ENCODE assay signal across 17 cellular contexts in genomic region chr6:144315981-144316865, GRCh38. TPM values are rescaled to one million over a fixed set of nuclear protein-coding genes. Genes with fewer than 3 reads are reported as not detected.
A peak's percentile ranks its signal among the peaks of the same experiment; 100 is the strongest.
DNase-seq lines count a peak whose midpoint lies in the region; ATAC-seq, FAIRE-seq and TF ChIP-seq lines count a peak whose summit lies in the region.
"Had no signal": no experiment of that assay in that cellular context is flagged by ENCODE, and none has a peak within 500 bp of the region (broad histone marks: within the 10 kb centered on the region; RNA-seq: fewer than 3 reads in every experiment).

No MANE protein-coding gene starts in this region.

- no peak for TF ChIP-seq CTCF in natural killer cell (IDR thresholded peaks at IDR 0.05)
- no peak for TF ChIP-seq CTCF in endothelial cell of umbilical vein (IDR thresholded peaks at IDR 0.05; ENCODE audit: extremely low read depth in 1 of 2, insufficient read depth in 1 of 2, low read depth in 1 of 2, low read length in 2 of 2)
- TF ChIP-seq CTCF in activated CD8-positive, alpha-beta T cell treated with anti-CD3 and anti-CD28 coated beads for 36 hours (IDR thresholded peaks at IDR 0.05) = no peak
- no peak for TF ChIP-seq CTCF in PC-3 (conservative IDR thresholded peaks at IDR 0.05; ENCODE audit: low read depth, low read length)

- DNase-seq in natural killer cell (no peak), endothelial cell of umbilical vein (ENCODE audit: low read depth, low spot score) (peak; percentile 31), AML-193 (lab: John Stamatoyannopoulos, UW) (no peak), PC-3 (no peak)
- no peak for DNase-seq in natural killer cell treated with Interleukin-12 subunit alpha and Interleukin-12 subunit beta and Interleukin-15 and Interleukin-18, amount 100 ng/mL, for 72 hours (ENCODE audit: low spot score)
- no peak for DNase-seq in activated CD8-positive, alpha-beta T cell treated with anti-CD3 and anti-CD28 coated beads for 36 hours
- DNase-seq: activated CD8-positive, alpha-beta T cell treated with anti-CD3 and anti-CD28 coated beads, Interleukin-2, amount 10 ng/mL, durations not matched to agents 7 days and 5 days; activated naive CD4-positive, alpha-beta T cell treated with Interleukin-2 at 50 U/mL for 16 hours; central memory CD4-positive, alpha-beta T cell; DMS153; hippocampal formation; NCI-H1105 treated with DMSO at 0.1 percent for 48 hours; NCI-H446 treated with DMSO at 0.1 percent for 48 hours had no signal

- H3K79me2 ChIP-seq in endothelial cell of umbilical vein (ENCODE audit: control insufficient read depth, insufficient read depth, low read length) = peaks cover 26% of the 10 kb centered on the region
- peaks cover 26% of the 10 kb centered on the region; the same call in 1 of the 2 replicates for H3K79me2 ChIP-seq in PC-3 (ENCODE audit: low read length)

- H3K36me3 ChIP-seq in endothelial cell of umbilical vein (ENCODE audit: control insufficient read depth in 2 of 2, extremely low read depth in 1 of 2, insufficient read depth in 2 of 2, low read length in 2 of 2) = no peaks in the 10 kb centered on the region
- no peaks in the 10 kb centered on the region for H3K36me3 ChIP-seq in PC-3 (ENCODE audit: low read depth, low read length)

- H3K27me3 ChIP-seq in endothelial cell of umbilical vein (ENCODE audit: control insufficient read depth in 2 of 2, insufficient read depth in 2 of 2, low read length in 2 of 2) = no peaks in the 10 kb centered on the region
- H3K27me3 ChIP-seq in PC-3 (ENCODE audit: low read length) = no peaks in the 10 kb centered on the region

- no peak for ATAC-seq in natural killer cell
- ATAC-seq in natural killer cell treated with Interleukin-12 subunit alpha and Interleukin-12 subunit beta and Interleukin-15 and Interleukin-18, amount 100 ng/mL, for 72 hours = no peak
- ATAC-seq in HG03064 (IDR thresholded peaks at IDR 0.05; ENCODE audit: low read depth, unreplicated experiment) = peak; percentile 41
- ATAC-seq in HG03469 (IDR thresholded peaks at IDR 0.05; ENCODE audit: unreplicated experiment) = no peak
- ATAC-seq in activated CD8-positive, alpha-beta T cell treated with anti-CD3 and anti-CD28 coated beads for 36 hours = no peak
- no peak for ATAC-seq in PC-3
- ATAC-seq: activated CD8-positive, alpha-beta T cell treated with anti-CD3 and anti-CD28 coated beads, Interleukin-2, amount 10 ng/mL, durations not matched to agents 7 days and 5 days had no signal

- POLR2A ChIA-PET in endothelial cell of umbilical vein (lab: Charles Lee) (no interaction called here), PC-3 (lab: Charles Lee; ENCODE audit: unreplicated experiment) (no interaction called here)
- POLR2A ChIA-PET in activated CD8-positive, alpha-beta T cell treated with anti-CD3 and anti-CD28 coated beads for 36 hours (lab: Charles Lee) = no interaction called here

- no peak overlapping the region for H2AFZ ChIP-seq in endothelial cell of umbilical vein (ENCODE audit: low read depth, low read length)
- H2AFZ ChIP-seq in PC-3 (ENCODE audit: low read length) = no peak overlapping the region

- H3K4me2 ChIP-seq in endothelial cell of umbilical vein (ENCODE audit: insufficient read depth, low read length) (peak overlapping the region; percentile 66), PC-3 (ENCODE audit: low read length) (no peak overlapping the region)

- no peak overlapping the region for H3K27ac ChIP-seq in endothelial cell of umbilical vein (ENCODE audit: insufficient read depth, low read depth, low read length)
- H3K27ac ChIP-seq in PC-3 (ENCODE audit: low read length) = no peak overlapping the region
- H3K27ac ChIP-seq: epithelial cell of prostate had no signal

- H3K9me2 ChIP-seq in PC-3 (replicated peaks; ENCODE audit: low read length) = no peaks in the 10 kb centered on the region

- H4K20me1 ChIP-seq in endothelial cell of umbilical vein (replicated peaks; ENCODE audit: control insufficient read depth, extremely low read depth, insufficient read depth, low read length) (no peaks in the 10 kb centered on the region), PC-3 (ENCODE audit: low read length) (no peaks in the 10 kb centered on the region)

- dilution Hi-C loops in endothelial cell of umbilical vein (cut with MboI; ENCODE audit: extremely low pct_ligation_motif_present, low sequenced_read_pairs) = no loop called here

- H3K36me3 Mint-ChIP-seq in natural killer cell = no peaks in the 10 kb centered on the region
- no peaks in the 10 kb centered on the region for H3K36me3 Mint-ChIP-seq in natural killer cell treated with Interleukin-12 subunit alpha and Interleukin-12 subunit beta and Interleukin-15 and Interleukin-18, amount 100 ng/mL, for 72 hours
- no peaks in the 10 kb centered on the region for H3K36me3 Mint-ChIP-seq in activated CD8-positive, alpha-beta T cell treated with anti-CD3 and anti-CD28 coated beads for 36 hours (ENCODE audit: low read depth)

- peak overlapping the region; percentile 80 to 84 for H3K27ac Mint-ChIP-seq in natural killer cell
- peak overlapping the region in 1 of 2 donors; percentile 77 for H3K27ac Mint-ChIP-seq in natural killer cell treated with Interleukin-12 subunit alpha and Interleukin-12 subunit beta and Interleukin-15 and Interleukin-18, amount 100 ng/mL, for 72 hours
- H3K27ac Mint-ChIP-seq in activated CD8-positive, alpha-beta T cell treated with anti-CD3 and anti-CD28 coated beads for 36 hours = no peak overlapping the region

- H3K4me1 Mint-ChIP-seq in natural killer cell = peaks cover 42 to 47% of the 10 kb centered on the region in 2 donors
- peaks cover 28 to 43% of the 10 kb centered on the region in 2 donors for H3K4me1 Mint-ChIP-seq in natural killer cell treated with Interleukin-12 subunit alpha and Interleukin-12 subunit beta and Interleukin-15 and Interleukin-18, amount 100 ng/mL, for 72 hours (ENCODE audit: low read depth in 2 of 2)
- peaks cover 8% of the 10 kb centered on the region for H3K4me1 Mint-ChIP-seq in activated CD8-positive, alpha-beta T cell treated with anti-CD3 and anti-CD28 coated beads for 36 hours (ENCODE audit: low read depth)

- CTCF ChIA-PET in endothelial cell of umbilical vein (lab: Charles Lee) = interaction anchor here (0.9 to 5.9 kb wide), 5 partner anchors 12 to 59 kb away, joined by 3 to 34 read pairs (median 4); no protein-coding TSS in a partner anchor
- CTCF ChIA-PET in activated CD8-positive, alpha-beta T cell treated with anti-CD3 and anti-CD28 coated beads for 36 hours (lab: Charles Lee) = interaction anchor here (0.8 to 1.1 kb wide), 2 partner anchors 119 to 166 kb away, joined by 3 read pairs; no protein-coding TSS in a partner anchor
- CTCF ChIA-PET in PC-3 (lab: Charles Lee) = no interaction called here

- peaks cover 52% of the 10 kb centered on the region for H3K4me1 ChIP-seq in endothelial cell of umbilical vein (ENCODE audit: control insufficient read depth, extremely low read depth, insufficient read depth, low read length)
- H3K4me1 ChIP-seq in PC-3 (ENCODE audit: insufficient read depth, low read length) = no peaks in the 10 kb centered on the region

- H3K9me3 ChIP-seq in endothelial cell of umbilical vein (replicated peaks; ENCODE audit: control insufficient read depth, insufficient read depth, low read length) (no peaks in the 10 kb centered on the region), PC-3 (ENCODE audit: low read length) (no peaks in the 10 kb centered on the region)

- H3K27me3 Mint-ChIP-seq in natural killer cell (ENCODE audit: low read depth in 2 of 2) = no peaks in the 10 kb centered on the region
- no peaks in the 10 kb centered on the region for H3K27me3 Mint-ChIP-seq in natural killer cell treated with Interleukin-12 subunit alpha and Interleukin-12 subunit beta and Interleukin-15 and Interleukin-18, amount 100 ng/mL, for 72 hours
- H3K27me3 Mint-ChIP-seq in activated CD8-positive, alpha-beta T cell treated with anti-CD3 and anti-CD28 coated beads for 36 hours = no peaks in the 10 kb centered on the region

- no peaks in the 10 kb centered on the region for H3K9me3 Mint-ChIP-seq in natural killer cell
- no peaks in the 10 kb centered on the region for H3K9me3 Mint-ChIP-seq in natural killer cell treated with Interleukin-12 subunit alpha and Interleukin-12 subunit beta and Interleukin-15 and Interleukin-18, amount 100 ng/mL, for 72 hours
- H3K9me3 Mint-ChIP-seq in activated CD8-positive, alpha-beta T cell treated with anti-CD3 and anti-CD28 coated beads for 36 hours = no peaks in the 10 kb centered on the region

- no peaks in the 10 kb centered on the region for H3F3A ChIP-seq in PC-3 (ENCODE audit: low read length, unreplicated experiment)

- FAIRE-seq in endothelial cell of umbilical vein (lab: Jason Lieb, UNC) = no peak
- FAIRE-seq: urothelium cell line had no signal

- intact Hi-C loops in natural killer cell (cut with micrococcal nuclease) (no loop called here), endothelial cell of umbilical vein (cut with micrococcal nuclease) (loop anchor here (1.0 kb wide), 2 partner anchors 22 to 30 kb away; no protein-coding TSS in a partner anchor), PC-3 (cut with micrococcal nuclease) (no loop called here)
- intact Hi-C loops in activated CD8-positive, alpha-beta T cell treated with anti-CD3 and anti-CD28 coated beads for 36 hours (cut with micrococcal nuclease) = no loop called here

- no peaks in the 10 kb centered on the region for H3K9me1 ChIP-seq in endothelial cell of umbilical vein (replicated peaks; ENCODE audit: control insufficient read depth, extremely low read depth, insufficient read depth, low read length)

- BruUV-seq in endothelial cell of umbilical vein (replicated peaks; lab: Mats Ljungman, UMichigan) (no TSS peak), PC-3 (replicated peaks; lab: Mats Ljungman, UMichigan) (no TSS peak)

- no peak for TF ChIP-seq POLR2A in endothelial cell of umbilical vein (IDR thresholded peaks at IDR 0.05; ENCODE audit: low read depth, low read length)

- no peak overlapping the region for H3K4me3 Mint-ChIP-seq in natural killer cell
- no peak overlapping the region for H3K4me3 Mint-ChIP-seq in natural killer cell treated with Interleukin-12 subunit alpha and Interleukin-12 subunit beta and Interleukin-15 and Interleukin-18, amount 100 ng/mL, for 72 hours
- H3K4me3 Mint-ChIP-seq in activated CD8-positive, alpha-beta T cell treated with anti-CD3 and anti-CD28 coated beads for 36 hours = no peak overlapping the region
- H3K4me3 Mint-ChIP-seq: activated CD8-positive, alpha-beta T cell treated with anti-CD3 and anti-CD28 coated beads, Interleukin-2, amount 10 ng/mL, durations not matched to agents 7 days and 5 days had no signal

- H3K9ac ChIP-seq in endothelial cell of umbilical vein (replicated peaks; ENCODE audit: extremely low read depth, insufficient read depth, low read length) (no peak overlapping the region), PC-3 (ENCODE audit: low read length) (no peak overlapping the region)

- H3K4me3 ChIP-seq in endothelial cell of umbilical vein (replicated peaks in 1 of 3; ENCODE audit: insufficient read depth in 1 of 3, low read depth in 1 of 3, low read length in 3 of 3) = no peak overlapping the region
- H3K4me3 ChIP-seq in PC-3 (ENCODE audit: low read length) = no peak overlapping the region

RNA-seq across cellular contexts. Expression of gene UTRN, which starts 31.1 kb away (rescaled TPM):
- total RNA-seq in natural killer cell (100 to 1,000 TPM; 584 to 715 (median 591) TPM), endothelial cell of umbilical vein (224 and 228 TPM in 2 replicates), PC-3 (2014; rRNA removed) (49.0 and 58.3 TPM in 2 replicates)
- total RNA-seq in natural killer cell treated with Interleukin-12 subunit alpha and Interleukin-12 subunit beta and Interleukin-15 and Interleukin-18, amount 100 ng/mL, for 72 hours = 100 to 1,000 TPM; 174 to 219 TPM
- 29.4 and 37.4 TPM in 2 replicates for polyA plus RNA-seq in endothelial cell of umbilical vein
- 52.7 and 54.7 TPM in 2 replicates for polyA plus RNA-seq in endothelial cell of umbilical vein (2011; cell fraction: cytosol; rRNA removed)
- polyA plus RNA-seq in endothelial cell of umbilical vein (2011; cell fraction: nucleus; rRNA removed) = 174 and 189 TPM in 2 replicates
- polyA plus RNA-seq in endothelial cell of umbilical vein (2012) = 99.2 and 122 TPM in 2 replicates
- 230 and 248 TPM in 2 replicates for polyA minus RNA-seq in endothelial cell of umbilical vein
- polyA minus RNA-seq in endothelial cell of umbilical vein (2011; cell fraction: cytosol; rRNA and poly(A)+ RNA removed) = 11.5 TPM
- polyA minus RNA-seq in endothelial cell of umbilical vein (2011; cell fraction: nucleus; rRNA and poly(A)+ RNA removed) = 578 and 660 TPM in 2 replicates
- 10 to 100 TPM; 53.9 to 58.5 TPM for total RNA-seq in activated CD8-positive, alpha-beta T cell treated with anti-CD3 and anti-CD28 coated beads for 36 hours
